Comparison of ENCODE assay signal across 8 cellular contexts in the genomic region with DNA sequence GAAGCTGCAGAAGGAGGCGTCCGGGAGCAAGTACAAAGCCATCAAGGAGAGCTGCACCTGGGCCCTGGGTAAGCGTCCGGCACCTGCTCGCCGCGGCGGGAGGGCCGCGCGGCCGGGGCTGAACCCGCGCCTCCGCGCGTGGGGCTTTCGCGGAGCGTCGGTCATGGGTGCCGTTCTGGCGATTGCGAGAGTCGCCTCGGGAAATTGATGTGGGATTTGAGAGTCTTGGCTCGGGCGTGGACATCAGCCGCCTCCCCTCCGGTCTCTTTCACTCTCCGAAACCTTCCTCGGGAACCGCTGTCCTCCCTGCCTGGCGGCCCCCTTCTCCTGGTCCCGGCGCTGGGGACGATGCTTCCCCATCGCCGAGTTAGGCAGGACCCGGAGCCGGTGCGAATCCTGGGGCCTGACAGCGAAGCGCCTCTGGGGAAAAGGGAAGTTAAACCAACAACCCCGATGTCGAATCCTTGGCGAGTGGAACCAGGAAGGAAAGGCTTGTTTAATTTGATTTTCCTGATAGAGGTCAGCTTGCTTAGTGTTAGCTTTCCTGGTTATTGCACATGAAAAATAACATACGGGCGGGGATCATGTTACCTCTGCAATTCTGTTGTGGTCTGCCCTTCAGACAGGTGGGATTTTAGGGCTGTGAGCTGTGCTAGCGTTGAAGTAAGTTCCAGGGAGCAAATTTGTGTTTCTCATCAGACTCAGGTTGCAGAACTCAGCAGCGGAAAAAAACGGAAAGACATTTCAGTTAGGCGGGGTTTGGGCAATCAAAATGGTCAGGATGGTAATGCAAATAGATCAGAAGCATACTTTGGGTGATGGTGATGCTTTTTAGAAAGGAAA. TPM values are rescaled to one million over a fixed set of nuclear protein-coding genes. Genes with fewer than 3 reads are reported as not detected.
A peak's percentile ranks its signal among the peaks of the same experiment; 100 is the strongest.
DNase-seq lines count a peak whose midpoint lies in the region; ATAC-seq and TF ChIP-seq lines count a peak whose summit lies in the region.

No MANE protein-coding gene starts in this region.

- H3K36me3 Mint-ChIP-seq in naive thymus-derived CD4-positive, alpha-beta T cell = no peaks in the 10 kb centered on the region

- H3K4me1 ChIP-seq in esophagus squamous epithelium = peaks cover 7 to 20% (median 10%) of the 10 kb centered on the region in 3 donors
- peaks cover 0 to 3% of the 10 kb centered on the region in 2 donors for H3K4me1 ChIP-seq in naive thymus-derived CD4-positive, alpha-beta T cell (ENCODE audit: control insufficient read depth in 2 of 2, insufficient read depth in 2 of 2, low read length in 2 of 2)

- 8 to 16% methylated on average over 22 to 38 of the region's 53 CpGs for WGBS in esophagus squamous epithelium, 2 donors

- peak overlapping the region; percentile 37 to 76 (median 52) for H3K4me3 ChIP-seq in esophagus squamous epithelium
- peak overlapping the region; percentile 39 for H3K4me3 ChIP-seq in naive thymus-derived CD4-positive, alpha-beta T cell (ENCODE audit: low read length)

- no peaks in the 10 kb centered on the region for H3K36me3 ChIP-seq in esophagus squamous epithelium
- H3K36me3 ChIP-seq in naive thymus-derived CD4-positive, alpha-beta T cell (ENCODE audit: control insufficient read depth in 2 of 3, insufficient read depth in 3 of 3, low read length in 3 of 3) = no peaks in the 10 kb centered on the region

- POLR2A ChIA-PET in naive thymus-derived CD4-positive, alpha-beta T cell (lab: Charles Lee) = no interaction called here

- intact Hi-C loops in esophagus squamous epithelium (cut with DNase I) = no loop called here
- intact Hi-C loops in naive thymus-derived CD4-positive, alpha-beta T cell (cut with micrococcal nuclease) = loop anchor here in 1 of 2 donors (1.0 to 5.0 kb wide), 2 partner anchors 55 to 242 kb away; partner anchors contain the start of genes HEBP2 and PERP

- no peak for TF ChIP-seq POLR2A in esophagus squamous epithelium (IDR thresholded peaks at IDR 0.05)

- H3K9me3 Mint-ChIP-seq in naive thymus-derived CD4-positive, alpha-beta T cell = peaks cover 0 to 2% (median 0%) of the 10 kb centered on the region in 11 donors

- peak overlapping the region; percentile 62 to 78 (median 73) for H3K4me3 Mint-ChIP-seq in naive thymus-derived CD4-positive, alpha-beta T cell

- peaks cover 2 to 16% (median 8%) of the 10 kb centered on the region in 7 donors for H3K4me1 Mint-ChIP-seq in naive thymus-derived CD4-positive, alpha-beta T cell

- H3K27me3 Mint-ChIP-seq in naive thymus-derived CD4-positive, alpha-beta T cell = peaks cover 58 to 68% (median 65%) of the 10 kb centered on the region in 5 donors

- H3K27ac Mint-ChIP-seq in naive thymus-derived CD4-positive, alpha-beta T cell = peak overlapping the region in 1 of 9 donors; percentile 3

- TF ChIP-seq CTCF in esophagus squamous epithelium (IDR thresholded peaks at IDR 0.05) = no peak

- peak; percentile 23 for DNase-seq in AG08396 (ENCODE audit: low spot score)
- peak; percentile 25 for DNase-seq in SW480 (ENCODE audit: low spot score)
- DNase-seq in esophagus squamous epithelium (lab: John Stamatoyannopoulos, UW) = no peak
- DNase-seq in naive thymus-derived CD4-positive, alpha-beta T cell = no peak
- no peak for DNase-seq in NCI-H1694 treated with DMSO at 0.1 percent for 48 hours (lab: John Stamatoyannopoulos, UW)
- no peak for DNase-seq in activated CD4-positive, CD25-positive, alpha-beta regulatory T cell treated with anti-CD3 and anti-CD28 coated beads, Interleukin-2, amount 50 U/mL, for 72 hours

- no peaks in the 10 kb centered on the region for H3K9me3 ChIP-seq in esophagus squamous epithelium
- H3K9me3 ChIP-seq in naive thymus-derived CD4-positive, alpha-beta T cell (ENCODE audit: control insufficient read depth in 2 of 3, low read length in 3 of 3) = no peaks in the 10 kb centered on the region

- H3K27me3 ChIP-seq in esophagus squamous epithelium = peaks cover 0 to 87% (median 8%) of the 10 kb centered on the region in 4 donors
- peaks cover 7 to 16% of the 10 kb centered on the region in 2 donors for H3K27me3 ChIP-seq in naive thymus-derived CD4-positive, alpha-beta T cell (ENCODE audit: control insufficient read depth in 2 of 2, insufficient read depth in 2 of 2, low read length in 2 of 2)

- CTCF ChIA-PET in naive thymus-derived CD4-positive, alpha-beta T cell (lab: Charles Lee) = no interaction called here

- H3K27ac ChIP-seq in esophagus squamous epithelium = peak overlapping the region in 2 of 4 donors; percentile 54 to 61
- no peak overlapping the region for H3K27ac ChIP-seq in naive thymus-derived CD4-positive, alpha-beta T cell (ENCODE audit: low read depth, low read length)

- ATAC-seq in GM19025 (IDR thresholded peaks at IDR 0.05; ENCODE audit: low read depth, unreplicated experiment) (peak; percentile 36), HG03558 (IDR thresholded peaks at IDR 0.05; ENCODE audit: extremely low read depth, unreplicated experiment) (peak; percentile 8)
- no peak for ATAC-seq in naive thymus-derived CD4-positive, alpha-beta T cell

RNA-seq across cellular contexts. Expression of gene ARFGEF3, which starts 0.6 kb away (rescaled TPM):
- 1 to 10 TPM in 2 of 4 donors, under 1 TPM in 2; 0.92 to 1.0 (median 0.99) TPM for total RNA-seq in esophagus squamous epithelium
- under 1 TPM in 3 of 5 experiments, not detected in 2; 0.02 to 0.15 (median 0.03) TPM for total RNA-seq in naive thymus-derived CD4-positive, alpha-beta T cell
- not detected for polyA plus RNA-seq in naive thymus-derived CD4-positive, alpha-beta T cell

RNA-seq across cellular contexts. Expression of gene PERP, which starts 55.1 kb away (rescaled TPM):
- total RNA-seq in esophagus squamous epithelium = 100 to 1,000 TPM; 586 to 976 (median 833) TPM
- 1 to 10 TPM in 2 of 5 experiments, under 1 TPM in 3; 0.45 to 5.9 (median 0.46) TPM for total RNA-seq in naive thymus-derived CD4-positive, alpha-beta T cell
- polyA plus RNA-seq in naive thymus-derived CD4-positive, alpha-beta T cell = under 1 TPM; 0.11 to 0.17 TPM

RNA-seq across cellular contexts. Expression of gene PBOV1, which starts 56.0 kb away (rescaled TPM):
- not detected for total RNA-seq in esophagus squamous epithelium
- total RNA-seq in naive thymus-derived CD4-positive, alpha-beta T cell = not detected
- polyA plus RNA-seq in naive thymus-derived CD4-positive, alpha-beta T cell = not detected

Comparison
In these comparisons a context has a peak if more than half of its experiments do, and no peak if none do; other contexts are left out.
1. DNase-seq: peak in AG08396 (single experiment) and SW480 (single experiment); none in esophagus squamous epithelium (single experiment), naive thymus-derived CD4-positive, alpha-beta T cell (0 of 9), NCI-H1694 treated with DMSO at 0.1 percent for 48 hours (single experiment) and activated CD4-positive, CD25-positive, alpha-beta regulatory T cell treated with anti-CD3 and anti-CD28 coated beads, Interleukin-2, amount 50 U/mL, for 72 hours (single experiment).
2. RNA of gene PERP, which starts 55.1 kb away (total RNA-seq): 586 to 976 TPM in esophagus squamous epithelium; 0.45 to 5.9 TPM in naive thymus-derived CD4-positive, alpha-beta T cell; every median in the first group is over 10 times any median in the second.